Comparison of ENCODE assay signal across 24 cellular contexts in the genomic region with DNA sequence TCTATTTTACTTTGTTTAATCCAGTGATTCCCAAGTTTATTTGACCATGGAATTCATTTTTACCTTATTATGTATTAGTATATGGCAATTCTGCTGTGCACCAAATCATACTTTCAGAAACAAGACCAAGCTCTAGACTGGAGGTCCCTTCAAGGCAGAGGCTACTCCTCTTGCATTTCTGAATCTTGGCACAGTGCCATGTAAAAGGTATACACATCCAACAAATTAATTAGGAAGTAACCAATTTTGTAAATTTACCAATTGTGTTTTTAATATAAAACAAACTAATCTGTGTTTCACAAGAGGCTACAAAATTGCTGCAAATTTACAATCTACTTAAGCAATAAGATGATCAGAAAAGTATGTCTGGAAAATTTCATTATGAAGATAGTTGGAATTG.
DNase-seq lines count a peak whose midpoint lies in the region; ATAC-seq, FAIRE-seq and TF ChIP-seq lines count a peak whose summit lies in the region.
"Had no signal": no experiment of that assay in that cellular context is flagged by ENCODE, and none has a peak within 500 bp of the region (broad histone marks: within the 10 kb centered on the region; RNA-seq: fewer than 3 reads in every experiment).

No MANE protein-coding gene starts in this region.

- TF ChIP-seq RAD21 in HepG2 (CRISPR knock-in tag; IDR thresholded peaks at IDR 0.05): no peak

- H3K4me2 ChIP-seq in HepG2 (ENCODE audit: low read depth, low read length): no peak overlapping the region
- H3K4me2 ChIP-seq: BLaER1 had no signal

- H3K27me3 ChIP-seq in HepG2 (ENCODE audit: control insufficient read depth in 1 of 2, insufficient read depth in 2 of 2, low read length in 2 of 2) (no peaks in the 10 kb centered on the region; a peak in 1 of 5 replicates), right lobe of liver (no peaks in the 10 kb centered on the region)
- H3K27me3 ChIP-seq: BE2C, BLaER1 had no signal

- no peak overlapping the region for H3K9ac ChIP-seq in HepG2 (ENCODE audit: insufficient read depth, low read depth, low read length)
- H3K9ac ChIP-seq: BLaER1 had no signal

- H3K4me1 ChIP-seq in HepG2 (ENCODE audit: insufficient read depth, low read length) (no peaks in the 10 kb centered on the region), right lobe of liver (no peaks in the 10 kb centered on the region)
- H3K4me1 ChIP-seq: BE2C, BLaER1 had no signal

- CTCF ChIA-PET in HepG2 (lab: Yijun Ruan, JAX; ENCODE audit: low intra/inter-chr PET ratio, low total read pairs): no interaction called here

- H3K36me3 ChIP-seq in HepG2 (replicated peaks in 1 of 2; ENCODE audit: control insufficient read depth in 1 of 2, insufficient read depth in 2 of 2, low read length in 2 of 2) (no peaks in the 10 kb centered on the region), right lobe of liver (no peaks in the 10 kb centered on the region)
- H3K36me3 ChIP-seq: BE2C, BLaER1 had no signal

- H3K27ac ChIP-seq in HepG2 (ENCODE audit: extremely low read length, insufficient read depth, low read length): no peak overlapping the region
- no peak overlapping the region for H3K27ac ChIP-seq in right lobe of liver
- H3K27ac ChIP-seq: BLaER1 had no signal

- TF ChIP-seq CTCF in HepG2 (CRISPR knock-in tag; IDR thresholded peaks at IDR 0.05): no peak
- no peak for TF ChIP-seq CTCF in right lobe of liver (IDR thresholded peaks at IDR 0.05)

- POLR2A ChIA-PET in HepG2 (lab: Yijun Ruan, JAX): no interaction called here

- no peaks in the 10 kb centered on the region for H3K79me2 ChIP-seq in HepG2 (ENCODE audit: insufficient read depth, low read length)

- BruUV-seq in HepG2 (replicated peaks; lab: Mats Ljungman, UMichigan): no TSS peak

- FAIRE-seq in HepG2 (lab: Jason Lieb, UNC): no peak
- FAIRE-seq: A204.1, GM12878, GM12892, GM18507 had no signal

- intact Hi-C loops in HepG2 (cut with micrococcal nuclease; ENCODE audit: unreplicated experiment): no loop called here
- intact Hi-C loops in right lobe of liver (cut with DNase I): no loop called here

- peaks cover 95% of the 10 kb centered on the region for H3K9me3 ChIP-seq in HepG2 (ENCODE audit: low read length)
- no peaks in the 10 kb centered on the region for H3K9me3 ChIP-seq in right lobe of liver
- H3K9me3 ChIP-seq: BE2C, BLaER1 had no signal

- no peaks in the 10 kb centered on the region for H4K20me1 ChIP-seq in HepG2 (ENCODE audit: insufficient read depth, low read length)
- H4K20me1 ChIP-seq: BLaER1 had no signal

- TF ChIP-seq EP300 in HepG2 (IDR thresholded peaks at IDR 0.05; ENCODE audit: low read depth in 2 of 2, low read length in 2 of 2) (no peak), HepG2 (CRISPR knock-in tag; IDR thresholded peaks at IDR 0.05; ENCODE audit: borderline replicate concordance) (no peak)

- no peak overlapping the region for H2AFZ ChIP-seq in HepG2 (ENCODE audit: low read length)

- peak; percentile 3 for DNase-seq in NCI-H748 (lab: John Stamatoyannopoulos, UW; ENCODE audit: unreplicated experiment)
- DNase-seq in NCI-H748 treated with DMSO at 0.1 percent for 48 hours (lab: John Stamatoyannopoulos, UW): no peak
- DNase-seq in HepG2 (ENCODE audit: low spot score): no peak
- DNase-seq in right lobe of liver: no peak
- no peak for DNase-seq in NCI-H82 (lab: John Stamatoyannopoulos, UW)
- DNase-seq: 8988T; ACHN; BE2C; C1 segment of cervical spinal cord; CD4-positive, alpha-beta memory T cell; CD4-positive, CD25-positive, alpha-beta regulatory T cell; CD8-positive, alpha-beta memory T cell; COR-L47; DMS 273 treated with DMSO at 0.1 percent for 48 hours; DMS153; DMS79; DND-41; EL; GDM1 had no signal

- TF ChIP-seq POLR2A in HepG2 (IDR thresholded peaks at IDR 0.05; ENCODE audit: insufficient read depth in 1 of 2, low read depth in 2 of 2, low read length in 2 of 2): no peak
- TF ChIP-seq POLR2A in right lobe of liver (IDR thresholded peaks at IDR 0.05): no peak

- in situ Hi-C loops in HepG2 (cut with HindIII; ENCODE audit: extremely low pct_ligation_motif_present, low pct_unique_long_range_greater_than_20kb): no loop called here

- ATAC-seq in HepG2 (no peak), right lobe of liver (no peak)
- ATAC-seq: GM12878 had no signal

- H3K4me3 ChIP-seq in HepG2 (replicated peaks in 1 of 3; ENCODE audit: insufficient read depth in 1 of 3, low read depth in 2 of 3, low read length in 3 of 3) (no peak overlapping the region), right lobe of liver (no peak overlapping the region)
- H3K4me3 ChIP-seq: BLaER1, GM12878 had no signal

TF ChIP-seq in HepG2, 621 proteins besides CTCF, POLR2A, EP300 and RAD21:
- TF ChIP-seq ZNF552 (CRISPR knock-in tag; IDR thresholded peaks at IDR 0.05; ENCODE audit: borderline replicate concordance): no peak
- no peak for TF ChIP-seq SMARCE1 (IDR thresholded peaks at IDR 0.05; ENCODE audit: borderline replicate concordance)
- TF ChIP-seq, protein P1, sequence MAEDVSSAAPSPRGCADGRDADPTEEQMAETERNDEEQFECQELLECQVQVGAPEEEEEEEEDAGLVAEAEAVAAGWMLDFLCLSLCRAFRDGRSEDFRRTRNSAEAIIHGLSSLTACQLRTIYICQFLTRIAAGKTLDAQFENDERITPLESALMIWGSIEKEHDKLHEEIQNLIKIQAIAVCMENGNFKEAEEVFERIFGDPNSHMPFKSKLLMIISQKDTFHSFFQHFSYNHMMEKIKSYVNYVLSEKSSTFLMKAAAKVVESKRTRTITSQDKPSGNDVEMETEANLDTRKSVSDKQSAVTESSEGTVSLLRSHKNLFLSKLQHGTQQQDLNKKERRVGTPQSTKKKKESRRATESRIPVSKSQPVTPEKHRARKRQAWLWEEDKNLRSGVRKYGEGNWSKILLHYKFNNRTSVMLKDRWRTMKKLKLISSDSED (CRISPR knock-in tag; IDR thresholded peaks at IDR 0.05): no peak
- TF ChIP-seq LCORL (IDR thresholded peaks at IDR 0.05): 0 out of 2 replicates have a peak, but pooled peaks have one; percentile 18
- no peak for TF ChIP-seq LCORL (CRISPR knock-in tag; IDR thresholded peaks at IDR 0.05)
TF ChIP-seq in HepG2: peak in this region for 1.
